Comparison of ENCODE assay signal across 10 cellular contexts in genomic region chr2:68287580-68288441, GRCh38. TPM values are rescaled to one million over a fixed set of nuclear protein-coding genes. Genes with fewer than 3 reads are reported as not detected.
DNase-seq lines count a peak whose midpoint lies in the region; ATAC-seq and TF ChIP-seq lines count a peak whose summit lies in the region.
"Had no signal": no experiment of that assay in that cellular context is flagged by ENCODE, and none has a peak within 500 bp of the region (broad histone marks: within the 10 kb centered on the region; RNA-seq: fewer than 3 reads in every experiment).

No MANE protein-coding gene starts in this region.

- H3K4me3 ChIP-seq in coronary artery = no peak overlapping the region
- H3K4me3 ChIP-seq in lung = no peak overlapping the region
- H3K4me3 ChIP-seq in transverse colon = no peak overlapping the region

- H3K36me3 Mint-ChIP-seq in activated naive CD8-positive, alpha-beta T cell treated with anti-CD3 and anti-CD28 coated beads, Interleukin-2, amount 50 U/mL, for 24 hours (ENCODE audit: low read depth) = no peaks in the 10 kb centered on the region

- H3K27ac ChIP-seq in coronary artery (peak overlapping the region; percentile 20 to 47), lung (ENCODE audit: low read depth in 1 of 2, low read length in 1 of 2) (peak overlapping the region in 1 of 2 donors; percentile 26), transverse colon (peak overlapping the region in 3 of 4 donors; percentile 31 to 41 (median 33))

- DNase-seq in NOMO-1 treated with DMSO at 0.1 percent for 48 hours (lab: John Stamatoyannopoulos, UW; ENCODE audit: unreplicated experiment) (peak; percentile 86), coronary artery (ENCODE audit: low spot score) (no peak), lung (ENCODE audit: low spot score) (no peak), transverse colon (no peak), NCI-H2107 (lab: John Stamatoyannopoulos, UW) (no peak), islet precursor cell (no peak)
- no peak for DNase-seq in activated naive CD8-positive, alpha-beta T cell treated with anti-CD3 and anti-CD28 coated beads, Interleukin-2, amount 50 U/mL, for 24 hours
- no peak for DNase-seq in stimulated activated naive CD4-positive, alpha-beta T cell (lab: John Stamatoyannopoulos, UW)
- DNase-seq: NCI-H510A treated with DMSO at 0.1 percent for 48 hours had no signal

- WGBS in lung, 2 donors = 32 to 34% methylated on average over 10 of the region's 10 CpGs
- 46 to 52% methylated on average over 6 to 10 of the region's 10 CpGs for WGBS in transverse colon (ENCODE audit: low coverage in 1 of 2), 2 donors

- H3K27ac Mint-ChIP-seq in activated naive CD8-positive, alpha-beta T cell treated with anti-CD3 and anti-CD28 coated beads, Interleukin-2, amount 50 U/mL, for 24 hours = no peak overlapping the region

- in situ Hi-C loops in transverse colon (cut with MboI; ENCODE audit: low pct_ligation_motif_present in 1 of 4, low pct_unique_long_range_greater_than_20kb in 1 of 4, low sequenced_read_pairs in 3 of 4) = loop anchor here (10.0 kb wide), 2 partner anchors 143 to 163 kb away; no protein-coding TSS in a partner anchor

- H3K27me3 Mint-ChIP-seq in activated naive CD8-positive, alpha-beta T cell treated with anti-CD3 and anti-CD28 coated beads, Interleukin-2, amount 50 U/mL, for 24 hours = peaks cover 40% of the 10 kb centered on the region

- intact Hi-C loops in transverse colon (cut with DNase I; ENCODE audit: low total_unique reads) = loop anchor here (10.0 kb wide), 1 partner anchor 163 kb away; no protein-coding TSS in a partner anchor

- no peaks in the 10 kb centered on the region for H3K4me1 ChIP-seq in lung (ENCODE audit: control insufficient read depth in 2 of 2, insufficient read depth in 2 of 2, low read length in 2 of 2)
- peaks cover 0 to 6% (median 5%) of the 10 kb centered on the region in 4 donors for H3K4me1 ChIP-seq in transverse colon

- H3K4me1 Mint-ChIP-seq in activated naive CD8-positive, alpha-beta T cell treated with anti-CD3 and anti-CD28 coated beads, Interleukin-2, amount 50 U/mL, for 24 hours = peaks cover under 1% of the 10 kb centered on the region

- H3K9me3 Mint-ChIP-seq in activated naive CD8-positive, alpha-beta T cell treated with anti-CD3 and anti-CD28 coated beads, Interleukin-2, amount 50 U/mL, for 24 hours = no peaks in the 10 kb centered on the region

- no peak for TF ChIP-seq EP300 in transverse colon (IDR thresholded peaks at IDR 0.05; ENCODE audit: low read depth)

- H3K36me3 ChIP-seq in lung (ENCODE audit: control insufficient read depth in 2 of 2, insufficient read depth in 2 of 2, low read length in 2 of 2) = no peaks in the 10 kb centered on the region
- no peaks in the 10 kb centered on the region for H3K36me3 ChIP-seq in transverse colon

- TF ChIP-seq CTCF in coronary artery (IDR thresholded peaks at IDR 0.05) (no peak), lung (IDR thresholded peaks at IDR 0.05; ENCODE audit: control extremely low read depth, extremely low read depth) (no peak), transverse colon (IDR thresholded peaks at IDR 0.05) (no peak)

- no peak overlapping the region for H3K4me3 Mint-ChIP-seq in activated naive CD8-positive, alpha-beta T cell treated with anti-CD3 and anti-CD28 coated beads, Interleukin-2, amount 50 U/mL, for 24 hours

- H3K27me3 ChIP-seq in lung (ENCODE audit: control insufficient read depth, insufficient read depth) (no peaks in the 10 kb centered on the region), transverse colon (no peaks in the 10 kb centered on the region)

- ATAC-seq in lung (ENCODE audit: insufficient read depth, low FRiP score) = peak; percentile 73
- no peak for ATAC-seq in activated naive CD8-positive, alpha-beta T cell treated with anti-CD3 and anti-CD28 coated beads, Interleukin-2, amount 50 U/mL, for 24 hours

- TF ChIP-seq POLR2A in transverse colon (IDR thresholded peaks at IDR 0.05) = no peak

- H3K9me3 ChIP-seq in lung (ENCODE audit: control insufficient read depth in 2 of 2, insufficient read depth in 1 of 2, low read length in 1 of 2) = no peaks in the 10 kb centered on the region
- H3K9me3 ChIP-seq in transverse colon = no peaks in the 10 kb centered on the region

RNA-seq across cellular contexts. Expression of gene CNRIP1, which starts 31.9 kb away (rescaled TPM):
- total RNA-seq in lung = 10 to 100 TPM; 13.6 to 29.3 TPM
- 10 to 100 TPM in 1 of 2 donors, 1 to 10 TPM in 1; 9.0 to 15.4 TPM for polyA plus RNA-seq in lung
- 10 to 100 TPM in 1 of 4 donors, 1 to 10 TPM in 2, not detected in 1; 1.4 to 11.6 (median 7.6) TPM for total RNA-seq in transverse colon
- total RNA-seq: activated CD8-positive, alpha-beta memory T cell treated with anti-CD3 and anti-CD28 coated beads for 36 hours had no signal

RNA-seq across cellular contexts. Expression of gene PPP3R1, which starts 35.5 kb away (rescaled TPM):
- total RNA-seq in lung (10 to 100 TPM; 48.6 to 69.7 TPM), transverse colon (10 to 100 TPM in 3 of 4 donors, 1 to 10 TPM in 1; 9.2 to 32.2 (median 28.1) TPM)
- polyA plus RNA-seq in lung = 10 to 100 TPM; 20.8 to 24.9 TPM
